ENCODE assay signal across 2 cellular contexts in genomic region chr17:65431116-65431515, GRCh38.
TF ChIP-seq lines count a peak whose summit lies in the region.

No MANE protein-coding gene starts in this region.

TF ChIP-seq in A549, 52 proteins besides CTCF, POLR2A, EP300 and RAD21 (continued from another document):
- no peak for TF ChIP-seq PBX3 (IDR thresholded peaks at IDR 0.05)
- no peak for TF ChIP-seq ESRRA (IDR thresholded peaks at IDR 0.05; ENCODE audit: borderline replicate concordance, low read length)
- peak; percentile 34; the same call in 1 of the 2 replicates for TF ChIP-seq USF2 (IDR thresholded peaks at IDR 0.05)
TF ChIP-seq in A549: peak in this region for 1.

TF ChIP-seq in K562, 482 proteins besides CTCF, POLR2A, EP300 and RAD21 (continued from another document):
- peak; percentile 62; the same call in 1 of the 2 replicates for TF ChIP-seq RAD51 (IDR thresholded peaks at IDR 0.05; ENCODE audit: borderline replicate concordance, low read depth)
- no peak for TF ChIP-seq CHD2 (IDR thresholded peaks at IDR 0.05; ENCODE audit: low read depth, low read length)
- TF ChIP-seq LCOR (CRISPR knock-in tag; IDR thresholded peaks at IDR 0.05) = no peak
- TF ChIP-seq TFE3 (CRISPR knock-in tag; IDR thresholded peaks at IDR 0.05) = peak; percentile 67
- no peak for TF ChIP-seq HBP1 (CRISPR knock-in tag; IDR thresholded peaks at IDR 0.05)
- peak; percentile 62 for TF ChIP-seq USF2 (CRISPR knock-in tag; IDR thresholded peaks at IDR 0.05)
